23 cellular contexts compared by ENCODE assay signal in the genomic region with DNA sequence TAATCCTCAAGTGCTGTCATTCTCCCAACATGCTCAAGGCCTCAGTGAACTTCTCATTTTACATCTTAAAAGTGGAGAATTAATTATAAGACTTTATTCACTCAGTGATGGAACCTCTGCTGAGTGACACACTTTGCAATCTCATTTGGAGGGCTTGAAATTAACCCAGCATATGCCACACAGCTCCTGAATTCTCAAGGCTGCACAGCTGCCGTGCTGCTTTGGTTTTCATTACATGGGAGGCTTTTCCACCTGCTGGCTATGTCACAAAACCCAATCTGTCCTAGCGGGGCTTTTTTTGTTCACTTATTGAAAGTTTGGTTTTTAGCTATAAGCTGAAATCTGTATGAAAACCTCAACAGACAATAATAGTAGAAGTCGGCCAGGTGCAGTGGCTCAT. TPM values are rescaled to one million over a fixed set of nuclear protein-coding genes. Genes with fewer than 3 reads are reported as not detected.
DNase-seq lines count a peak whose midpoint lies in the region; ATAC-seq and TF ChIP-seq lines count a peak whose summit lies in the region.
"Had no signal": no experiment of that assay in that cellular context is flagged by ENCODE, and none has a peak within 500 bp of the region (broad histone marks: within the 10 kb centered on the region; RNA-seq: fewer than 3 reads in every experiment).

No MANE protein-coding gene starts in this region.

- H2BK15ac ChIP-seq in neuronal stem cell (ENCODE audit: low read length): no peak overlapping the region

- H3K9ac ChIP-seq in neuronal stem cell (ENCODE audit: low read depth, low read length, poor library complexity): no peak overlapping the region

- H3K27me3 Mint-ChIP-seq in GM23338 (ENCODE audit: insufficient read depth, low read depth, poor library complexity): peaks cover 11% of the 10 kb centered on the region
- H3K27me3 Mint-ChIP-seq in immature natural killer cell (ENCODE audit: low read depth in 3 of 3): peaks cover 0 to 7% (median 4%) of the 10 kb centered on the region in 3 donors

- peaks cover 3% of the 10 kb centered on the region; the same call in 2 of the 3 replicates for H3K36me3 Mint-ChIP-seq in GM23338 (ENCODE audit: low read depth)
- H3K36me3 Mint-ChIP-seq in immature natural killer cell: peaks cover 0 to 3% (median 0%) of the 10 kb centered on the region in 3 donors

- no peak overlapping the region for H4K8ac ChIP-seq in neuronal stem cell (ENCODE audit: low read depth, low read length)

- H3K36me3 ChIP-seq in GM23338 (ENCODE audit: insufficient read depth) (no peaks in the 10 kb centered on the region), ectodermal cell (ENCODE audit: control insufficient read depth, insufficient read depth, low read length) (no peaks in the 10 kb centered on the region), neuronal stem cell (replicated peaks in 1 of 2; ENCODE audit: control insufficient read depth in 2 of 2, insufficient read depth in 2 of 2, low read length in 2 of 2) (no peaks in the 10 kb centered on the region)
- H3K36me3 ChIP-seq: BE2C, MG63, Peyer's patch, SJSA1 had no signal

- TF ChIP-seq CTCF in GM23338 (conservative IDR thresholded peaks at IDR 0.05; ENCODE audit: low read depth in 2 of 2): no peak

- no peak overlapping the region; the same call in 1 of the 2 replicates for H3K27ac ChIP-seq in GM23338 (ENCODE audit: low read depth)
- peak overlapping the region; percentile 90 for H3K27ac ChIP-seq in ectodermal cell (ENCODE audit: insufficient read depth, low read depth, low read length, poor library complexity, severe bottlenecking)
- H3K27ac ChIP-seq in neuronal stem cell (replicated peaks; ENCODE audit: low read length): peak overlapping the region; percentile 88
- H3K27ac ChIP-seq: A549, Peyer's patch, SJSA1 had no signal

- no peak overlapping the region for H2BK12ac ChIP-seq in neuronal stem cell (ENCODE audit: low read length)

- H3K9me3 Mint-ChIP-seq in GM23338 (peaks cover 3% of the 10 kb centered on the region; the same call in 2 of the 3 replicates), immature natural killer cell (no peaks in the 10 kb centered on the region)

- H3K4me2 ChIP-seq in GM23338 (0 out of 2 replicates have a peak overlapping the region, but pooled peaks have one; percentile 6), neuronal stem cell (ENCODE audit: insufficient read depth, low read length, poor library complexity, severe bottlenecking) (no peak overlapping the region)
- H3K4me2 ChIP-seq: A549 had no signal

- H3K4me3 Mint-ChIP-seq in GM23338 (no peak overlapping the region), immature natural killer cell (no peak overlapping the region)

- H3K9me2 ChIP-seq in GM23338 (ENCODE audit: insufficient read depth): no peaks in the 10 kb centered on the region

- H3K23ac ChIP-seq in neuronal stem cell (ENCODE audit: low read depth, low read length, poor library complexity): no peak overlapping the region

- no peaks in the 10 kb centered on the region for H3F3A ChIP-seq in GM23338 (replicated peaks; ENCODE audit: low read depth)

- H3K4ac ChIP-seq in neuronal stem cell (ENCODE audit: low read length): no peak overlapping the region

- H2AFZ ChIP-seq in GM23338 (peak overlapping the region; percentile 8; the same call in 1 of the 2 replicates), neuronal stem cell (ENCODE audit: low read length) (no peak overlapping the region)

- H4K91ac ChIP-seq in neuronal stem cell (ENCODE audit: low read depth, low read length, poor library complexity): no peak overlapping the region

- H2BK5ac ChIP-seq in neuronal stem cell (ENCODE audit: low read length): no peak overlapping the region

- no peak overlapping the region for H2AK5ac ChIP-seq in neuronal stem cell (ENCODE audit: low read depth, low read length)

- H4K20me1 ChIP-seq in GM23338 (replicated peaks; ENCODE audit: insufficient read depth): no peaks in the 10 kb centered on the region

- H2BK120ac ChIP-seq in neuronal stem cell (ENCODE audit: low read depth, low read length): no peak overlapping the region

- H3K4me1 ChIP-seq in GM23338 (ENCODE audit: insufficient read depth) (peaks cover 25% of the 10 kb centered on the region), ectodermal cell (ENCODE audit: control insufficient read depth, insufficient read depth, low read length) (peaks cover 25% of the 10 kb centered on the region), neuronal stem cell (ENCODE audit: control insufficient read depth in 2 of 2, insufficient read depth in 1 of 2, low read depth in 1 of 2, low read length in 2 of 2) (peaks cover 0 to 10% of the 10 kb centered on the region in 2 donors)
- H3K4me1 ChIP-seq: A549, BE2C, Peyer's patch, SJSA1 had no signal

- no peak overlapping the region for H3K14ac ChIP-seq in neuronal stem cell (ENCODE audit: low read length)

- H3K4me1 Mint-ChIP-seq in GM23338 (peaks cover 32% of the 10 kb centered on the region), immature natural killer cell (no peaks in the 10 kb centered on the region)

- H3K9me3 ChIP-seq in ectodermal cell (ENCODE audit: control insufficient read depth, low read length): no peaks in the 10 kb centered on the region
- H3K9me3 ChIP-seq in neuronal stem cell (replicated peaks in 1 of 2; ENCODE audit: control insufficient read depth in 2 of 2, insufficient read depth in 1 of 2, low read depth in 1 of 2, low read length in 2 of 2): no peaks in the 10 kb centered on the region
- H3K9me3 ChIP-seq: A549, BE2C, MG63, Peyer's patch, SJSA1 had no signal

- no peak; the same call in 2 of the 3 replicates for ATAC-seq in GM23338
- ATAC-seq: A549, GM12878, K562 had no signal

- H3K18ac ChIP-seq in neuronal stem cell (ENCODE audit: low read length): no peak overlapping the region

- H3K4me3 ChIP-seq in GM23338 (no peak overlapping the region), ectodermal cell (ENCODE audit: insufficient read depth, low read depth, low read length) (no peak overlapping the region), neuronal stem cell (ENCODE audit: low read length in 2 of 2) (no peak overlapping the region)
- H3K4me3 ChIP-seq: A549, GM12878, K562, MG63, Peyer's patch, SJSA1 had no signal

- 66 to 72% methylated on average over 3 of the region's 3 CpGs for WGBS in ectodermal cell, 2 experiments
- no CpG with 5 or more reads among the region's 3 CpGs for WGBS in neuronal stem cell (ENCODE audit: extremely low coverage in 2 of 2, insufficient read length in 2 of 2, insufficient replicate concordance in 1 of 2), 2 donors

- H3K79me1 ChIP-seq in neuronal stem cell (ENCODE audit: low read depth, low read length): no peaks in the 10 kb centered on the region

- H3K27me3 ChIP-seq in GM23338 (ENCODE audit: insufficient read depth) (no peaks in the 10 kb centered on the region), ectodermal cell (ENCODE audit: control insufficient read depth, insufficient read depth, low read length, poor library complexity, severe bottlenecking) (no peaks in the 10 kb centered on the region), neuronal stem cell (ENCODE audit: control insufficient read depth in 3 of 3, insufficient read depth in 3 of 3, low read depth in 1 of 3, low read length in 3 of 3) (no peaks in the 10 kb centered on the region)
- H3K27me3 ChIP-seq: BE2C, MG63, Peyer's patch had no signal

- H3K79me2 ChIP-seq in GM23338 (replicated peaks; ENCODE audit: insufficient read depth): no peaks in the 10 kb centered on the region

- H3K27ac Mint-ChIP-seq in GM23338 (no peak overlapping the region), immature natural killer cell (no peak overlapping the region)

- DNase-seq in GM23338 (ENCODE audit: low spot score) (no peak), NCI-H2171 treated with DMSO at 0.1 percent for 48 hours (lab: John Stamatoyannopoulos, UW) (peak; percentile 59), neuronal stem cell (ENCODE audit: low spot score) (no peak), dermis blood vessel endothelial cell (no peak), immature natural killer cell (no peak), ecto neural progenitor cell (ENCODE audit: low spot score) (no peak)
- DNase-seq: BE2C, DND-41, MG63, NCI-H1417, NCI-H1694 treated with DMSO at 0.1 percent for 48 hours, NCI-H2081 treated with DMSO at 0.1 percent for 48 hours, NCI-H345, NCI-H69, Peyer's patch had no signal

TF ChIP-seq in GM23338, 12 proteins besides CTCF, POLR2A, EP300 and RAD21 (continues in another document):
- TF ChIP-seq ZNF114 (CRISPR knock-in tag; IDR thresholded peaks at IDR 0.05): no peak
- TF ChIP-seq REST (IDR thresholded peaks at IDR 0.05; ENCODE audit: unreplicated experiment): no peak

RNA-seq across cellular contexts. Expression of gene SERPINE3, which starts 28.2 kb away (rescaled TPM):
- 0.08 and 0.17 TPM in 2 replicates for total RNA-seq in GM23338 (2014; rRNA removed; shearing (Covaris generic))
- polyA plus RNA-seq in GM23338 (2016; fragmentation: Nextera tagmentation; extraction: Ambion mirVana) (0.31 and 0.35 TPM in 2 replicates), immature natural killer cell (not detected)
- polyA plus RNA-seq in ectodermal cell (2013, experiment 1 of 4): not detected
- polyA plus RNA-seq in ectodermal cell (2013, experiment 2 of 4): not detected
- polyA plus RNA-seq in ectodermal cell (2013, experiment 3 of 4): 0.59 TPM
- 0.57 TPM for polyA plus RNA-seq in ectodermal cell (2013, experiment 4 of 4)
- 0.22 TPM for polyA plus RNA-seq in neuronal stem cell (2013, experiment 1 of 2)
- 0.12 TPM for polyA plus RNA-seq in neuronal stem cell (2013, experiment 2 of 2)
- total RNA-seq in dermis blood vessel endothelial cell: 0.09 TPM in 1 of 2 replicates, not detected in the other
- total RNA-seq: GM12878; K562; LHCN-M2; OCI-LY7; Peyer's patch; SJSA1; T-helper 1 cell treated with Interleukin-12 subunit alpha and Interleukin-12 subunit beta and Interleukin-4 antibody, amounts not matched to agents 30 ng/mL and 1 ng/mL, for 36 hours had no signal
- polyA plus RNA-seq: K562 had no signal
